In genomic region chr10:113663908-113664307, GRCh38 we compare ENCODE assay signal across 32 cellular contexts. TPM values are rescaled to one million over a fixed set of nuclear protein-coding genes. Genes with fewer than 3 reads are reported as not detected.
"Had no signal": no experiment of that assay in that cellular context is flagged by ENCODE, and none has a peak within 500 bp of the region (broad histone marks: within the 10 kb centered on the region; RNA-seq: fewer than 3 reads in every experiment).

Gene NRAP, minus strand, starts transcription at chr10:113664041. Its CDS starts 159 bp downstream, at chr10:113663882.

- H3K9me3 Mint-ChIP-seq: activated naive CD4-positive, alpha-beta T cell treated with anti-CD3 and anti-CD28 coated beads for 36 hours; activated naive CD8-positive, alpha-beta T cell treated with anti-CD3 and anti-CD28 coated beads for 36 hours; brain; effector memory CD8-positive, alpha-beta T cell; natural killer cell; stimulated activated naive CD8-positive, alpha-beta T cell treated with anti-CD3 and anti-CD28 coated beads, Interleukin-15, Interleukin-2, amounts not matched to agents 100 ng/mL and 50 ng/mL, for 24 hours; T-helper 2 cell treated with Interferon-gamma antibody and Interleukin-4, amounts not matched to agents 5 μg/mL and 100 μg/mL, for 36 hours had no signal

- H3K4me1 ChIP-seq: adrenal gland, ascending aorta, right lobe of liver, uterus had no signal

- ATAC-seq: activated CD4-positive, alpha-beta T cell treated with anti-CD3 and anti-CD28 coated beads for 36 hours; effector memory CD8-positive, alpha-beta T cell; left lobe of liver; natural killer cell; right lobe of liver; stimulated activated effector memory CD8-positive, alpha-beta T cell treated with anti-CD3 and anti-CD28 coated beads, Interleukin-12 subunit alpha, Interleukin-12 subunit beta, amount 100 ng/mL, for 72 hours had no signal

- H3K4me1 Mint-ChIP-seq: brain, natural killer cell had no signal

- H3K27me3 ChIP-seq: ascending aorta, cardiac muscle cell, right lobe of liver, uterus had no signal

- H3K9me3 ChIP-seq: adrenal gland, ascending aorta, right lobe of liver, thoracic aorta, uterus had no signal

- H3K4me3 Mint-ChIP-seq: activated CD4-positive, alpha-beta T cell treated with anti-CD3 and anti-CD28 coated beads for 36 hours; activated naive CD4-positive, alpha-beta T cell treated with anti-CD3 and anti-CD28 coated beads for 36 hours; activated naive CD8-positive, alpha-beta T cell treated with anti-CD3 and anti-CD28 coated beads for 36 hours; effector memory CD8-positive, alpha-beta T cell; natural killer cell; stimulated activated effector memory CD8-positive, alpha-beta T cell treated with anti-CD3 and anti-CD28 coated beads, Interleukin-12 subunit alpha, Interleukin-12 subunit beta, amount 100 ng/mL, for 72 hours; stimulated activated naive CD8-positive, alpha-beta T cell treated with anti-CD3 and anti-CD28 coated beads, Interleukin-15, Interleukin-2, amounts not matched to agents 100 ng/mL and 50 ng/mL, for 24 hours; T-helper 2 cell treated with Interferon-gamma antibody and Interleukin-4, amounts not matched to agents 5 μg/mL and 100 μg/mL, for 36 hours had no signal

- H3K36me3 Mint-ChIP-seq: brain; natural killer cell; stimulated activated effector memory CD8-positive, alpha-beta T cell treated with anti-CD3 and anti-CD28 coated beads, Interleukin-12 subunit alpha, Interleukin-12 subunit beta, amount 100 ng/mL, for 72 hours had no signal

- H3K27ac Mint-ChIP-seq: activated CD4-positive, alpha-beta T cell treated with anti-CD3 and anti-CD28 coated beads for 36 hours; activated naive CD4-positive, alpha-beta T cell treated with anti-CD3 and anti-CD28 coated beads for 36 hours; effector memory CD8-positive, alpha-beta T cell; natural killer cell; stimulated activated effector memory CD8-positive, alpha-beta T cell treated with anti-CD3 and anti-CD28 coated beads, Interleukin-12 subunit alpha, Interleukin-12 subunit beta, amount 100 ng/mL, for 72 hours; stimulated activated naive CD8-positive, alpha-beta T cell treated with anti-CD3 and anti-CD28 coated beads, Interleukin-15, Interleukin-2, amounts not matched to agents 100 ng/mL and 50 ng/mL, for 24 hours; T-helper 2 cell treated with Interferon-gamma antibody and Interleukin-4, amounts not matched to agents 5 μg/mL and 100 μg/mL, for 36 hours had no signal

- DNase-seq: activated CD4-positive, alpha-beta T cell treated with anti-CD3 and anti-CD28 coated beads for 36 hours; activated CD4-positive, CD25-positive, alpha-beta regulatory T cell; activated CD8-positive, alpha-beta memory T cell treated with anti-CD3 and anti-CD28 coated beads for 24 hours; activated effector memory CD4-positive, alpha-beta T cell treated with anti-CD3 and anti-CD28 coated beads, Interleukin-2, amount 50 U/mL, for 16 hours; activated naive CD4-positive, alpha-beta T cell treated with anti-CD3 and anti-CD28 coated beads for 36 hours; activated naive CD8-positive, alpha-beta T cell treated with anti-CD3 and anti-CD28 coated beads for 36 hours; adrenal gland; dorsolateral prefrontal cortex; effector memory CD8-positive, alpha-beta T cell; head of caudate nucleus; natural killer cell; right lobe of liver; small intestine; stimulated activated CD4-positive, alpha-beta T cell treated with anti-CD3 and anti-CD28 coated beads, Interleukin-4, amount 100 ng/mL, for 24 hours; T-helper 1 cell; trophoblast cell; uterus had no signal

- H3K27ac ChIP-seq: adrenal gland, ascending aorta, cardiac muscle cell, coronary artery, dorsolateral prefrontal cortex, right lobe of liver, thoracic aorta, uterus had no signal

- H3K36me3 ChIP-seq: adrenal gland, ascending aorta, cardiac muscle cell, right lobe of liver, thoracic aorta, uterus had no signal

- H3K4me3 ChIP-seq: adrenal gland, ascending aorta, cardiac muscle cell, coronary artery, dorsolateral prefrontal cortex, right lobe of liver, thoracic aorta, uterus had no signal

RNA-seq across cellular contexts. Expression of gene NRAP, which starts in this region (rescaled TPM):
- total RNA-seq: activated CD4-positive, alpha-beta T cell treated with anti-CD3 and anti-CD28 coated beads for 36 hours; activated naive CD4-positive, alpha-beta T cell treated with anti-CD3 and anti-CD28 coated beads for 36 hours; activated naive CD8-positive, alpha-beta T cell treated with anti-CD3 and anti-CD28 coated beads for 36 hours; ascending aorta; endothelial cell of umbilical vein; fibroblast of lung; kidney epithelial cell; lung microvascular endothelial cell; natural killer cell; omental fat pad; subcutaneous adipose tissue; thoracic aorta had no signal
